Comparison of ENCODE assay signal across 1 cellular context in genomic region chr16:75820672-75821071, GRCh38.
TF ChIP-seq lines count a peak whose summit lies in the region.

No MANE protein-coding gene starts in this region.

TF ChIP-seq in K562, 482 proteins besides CTCF, POLR2A, EP300 and RAD21 (continued from another document):
- TF ChIP-seq ZNF395 (CRISPR knock-in tag; IDR thresholded peaks at IDR 0.05) (no peak), BRD4 (IDR thresholded peaks at IDR 0.05) (no peak), SLC30A9 (CRISPR knock-in tag; IDR thresholded peaks at IDR 0.05) (no peak), JUND (IDR thresholded peaks at IDR 0.05; ENCODE audit: borderline replicate concordance, low read depth, low read length) (no peak), JUND (tag; IDR thresholded peaks at IDR 0.05; ENCODE audit: borderline replicate concordance, low read depth, low read length) (peak; percentile 45; the same call in 2 of the 3 replicates), ZBTB7A (IDR thresholded peaks at IDR 0.05; ENCODE audit: borderline replicate concordance, control insufficient read depth, low read depth, low read length) (no peak), EZH2 (IDR thresholded peaks at IDR 0.05; ENCODE audit: borderline replicate concordance, low read depth, low read length) (no peak), MAFG (tag; conservative IDR thresholded peaks at IDR 0.05) (peak; percentile 93), ZNF197 (CRISPR knock-in tag; IDR thresholded peaks at IDR 0.05; ENCODE audit: low read depth) (no peak), POLR2H (tag; IDR thresholded peaks at IDR 0.05; ENCODE audit: low read depth) (no peak), PRPF4 (IDR thresholded peaks at IDR 0.05; ENCODE audit: insufficient read depth, low read depth, low read length, poor library complexity, severe bottlenecking) (no peak), NFE2 (IDR thresholded peaks at IDR 0.05; ENCODE audit: low read depth) (peak; percentile 91), KDM2B (CRISPR knock-in tag; IDR thresholded peaks at IDR 0.05) (no peak), BRCA1 (IDR thresholded peaks at IDR 0.05) (no peak), BRCA1 (CRISPR knock-in tag; IDR thresholded peaks at IDR 0.05) (no peak), DACH1 (IDR thresholded peaks at IDR 0.05; ENCODE audit: partially characterized antibody) (no peak), GTF2F1 (IDR thresholded peaks at IDR 0.05; ENCODE audit: low read depth, low read length) (no peak), ZNF76 (CRISPR knock-in tag; IDR thresholded peaks at IDR 0.05; ENCODE audit: borderline replicate concordance) (no peak), ZNF318 (IDR thresholded peaks at IDR 0.05; ENCODE audit: borderline replicate concordance in 1 of 2, low read depth in 1 of 2) (no peak), POLR2B (IDR thresholded peaks at IDR 0.05; ENCODE audit: low read depth, partially characterized antibody) (no peak), GMEB1 (CRISPR knock-in tag; IDR thresholded peaks at IDR 0.05) (no peak), CEBPB (tag; IDR thresholded peaks at IDR 0.05) (peak; percentile 95), HNRNPUL1 (IDR thresholded peaks at IDR 0.05; ENCODE audit: low read length) (no peak), CBFA2T3 (IDR thresholded peaks at IDR 0.05) (no peak), HDAC1 (IDR thresholded peaks at IDR 0.05) (no peak), RBM39 (optimal IDR thresholded peaks at IDR 0.05; ENCODE audit: low read depth, low read length) (no peak), L3MBTL2 (IDR thresholded peaks at IDR 0.05) (0 out of 2 replicates have a peak, but pooled peaks have one; percentile 13), CREM (IDR thresholded peaks at IDR 0.05; ENCODE audit: low read depth) (no peak), MAFK (IDR thresholded peaks at IDR 0.05; ENCODE audit: low read length) (peak; percentile 71; the same call in 1 of the 2 replicates), ETV1 (tag; conservative IDR thresholded peaks at IDR 0.05; ENCODE audit: low read depth) (no peak), TRIM25 (IDR thresholded peaks at IDR 0.05; ENCODE audit: borderline replicate concordance) (no peak), KLF1 (tag; IDR thresholded peaks at IDR 0.05) (no peak), ZNF165 (CRISPR knock-in tag; IDR thresholded peaks at IDR 0.05; ENCODE audit: borderline replicate concordance) (no peak), STAG1 (CRISPR knock-in tag; IDR thresholded peaks at IDR 0.05; ENCODE audit: borderline replicate concordance) (no peak)
